Comparison of ENCODE assay signal across 14 cellular contexts in the genomic region with DNA sequence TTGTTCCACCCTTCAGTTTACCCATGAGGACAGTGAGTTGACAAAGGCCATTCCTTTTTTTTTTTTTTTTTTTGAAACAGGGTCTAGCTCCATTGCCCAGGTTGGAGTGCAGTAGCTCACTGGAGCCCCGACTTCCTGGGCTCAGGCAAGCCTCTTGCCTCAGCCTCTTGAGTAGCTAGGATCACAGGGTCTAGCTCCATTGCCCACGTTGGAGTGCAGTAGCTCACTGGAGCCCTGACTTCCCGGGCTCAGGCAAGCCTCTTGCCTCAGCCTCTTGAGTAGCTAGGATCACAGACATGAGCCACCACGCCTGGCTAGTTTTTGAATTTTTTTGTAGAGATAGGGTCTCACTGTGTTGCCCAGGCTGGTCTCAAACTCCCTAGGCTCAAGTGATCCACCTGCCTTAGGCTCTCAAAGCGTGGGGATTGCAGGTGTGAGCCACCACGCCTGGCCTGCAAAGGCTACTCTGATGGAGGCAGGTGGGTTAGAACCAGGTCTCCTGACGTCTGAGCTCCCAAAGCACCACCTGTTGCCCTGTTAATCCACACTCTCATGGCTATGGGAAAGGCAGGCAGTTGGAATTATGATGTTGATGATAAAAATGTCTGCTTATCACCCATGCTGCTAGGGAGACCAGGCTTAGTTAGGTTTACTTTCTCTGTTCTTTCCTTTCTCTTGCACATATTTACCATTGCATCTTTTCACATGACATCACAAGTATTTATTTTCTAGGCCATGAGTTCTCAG.
"Had no signal": no experiment of that assay in that cellular context is flagged by ENCODE, and none has a peak within 500 bp of the region (broad histone marks: within the 10 kb centered on the region; RNA-seq: fewer than 3 reads in every experiment).

No MANE protein-coding gene starts in this region.

- H3K4me3 ChIP-seq: colonic mucosa, heart right ventricle, neural progenitor cell had no signal

- DNase-seq: activated B cell treated with CpG ODN at 0.5 μM for 24 hours; activated effector memory CD4-positive, alpha-beta T cell treated with anti-CD3 and anti-CD28 coated beads, Interleukin-2, amount 50 U/mL, for 16 hours; aorta; colonic mucosa; effector CD4-positive, alpha-beta T cell; heart right ventricle; left ventricle myocardium superior; stimulated activated CD4-positive, alpha-beta T cell treated with anti-CD3 and anti-CD28 coated beads, Interleukin-1b, Interleukin-23, amount 100 ng/mL, for 48 hours; stimulated activated naive CD4-positive, alpha-beta T cell had no signal

- H3K27me3 ChIP-seq: colonic mucosa, heart right ventricle, neural progenitor cell had no signal

- H3K9me3 ChIP-seq: colonic mucosa, heart right ventricle had no signal

- FAIRE-seq: frontal cortex, keratinocyte had no signal

- H3K4me3 Mint-ChIP-seq: activated B cell treated with CpG ODN at 0.5 μM for 24 hours; neural progenitor cell; T-helper 1 cell treated with Interleukin-12 subunit alpha and Interleukin-12 subunit beta and Interleukin-4 antibody, amounts not matched to agents 30 μg/mL and 1 μg/mL, for 36 hours had no signal

- ATAC-seq: activated naive CD4-positive, alpha-beta T cell treated with anti-CD3 and anti-CD28 coated beads, Interleukin-2, amount 50 U/mL, for 72 hours; heart right ventricle had no signal

- H3K4me1 ChIP-seq: colonic mucosa had no signal

- H3K27ac Mint-ChIP-seq: activated B cell treated with CpG ODN at 0.5 μM for 24 hours; activated naive CD4-positive, alpha-beta T cell treated with anti-CD3 and anti-CD28 coated beads, Interleukin-2, amount 50 U/mL, for 72 hours; neural progenitor cell had no signal

- H3K27ac ChIP-seq: colonic mucosa, heart right ventricle, neural progenitor cell had no signal

- H3K27me3 Mint-ChIP-seq: activated B cell treated with CpG ODN at 0.5 μM for 24 hours had no signal

- H3K36me3 Mint-ChIP-seq: neural progenitor cell had no signal

- H3K9me3 Mint-ChIP-seq: activated B cell treated with CpG ODN at 0.5 μM for 24 hours; activated naive CD4-positive, alpha-beta T cell treated with anti-CD3 and anti-CD28 coated beads, Interleukin-2, amount 50 U/mL, for 72 hours; neural progenitor cell; T-helper 1 cell treated with Interleukin-12 subunit alpha and Interleukin-12 subunit beta and Interleukin-4 antibody, amounts not matched to agents 30 μg/mL and 1 μg/mL, for 36 hours had no signal

- H2AFZ ChIP-seq: neural progenitor cell had no signal

- H3K36me3 ChIP-seq: colonic mucosa, heart right ventricle, neural progenitor cell had no signal

- H3K9ac ChIP-seq: neural progenitor cell had no signal
